ENCODE assay signal across 8 cellular contexts in the genomic region with DNA sequence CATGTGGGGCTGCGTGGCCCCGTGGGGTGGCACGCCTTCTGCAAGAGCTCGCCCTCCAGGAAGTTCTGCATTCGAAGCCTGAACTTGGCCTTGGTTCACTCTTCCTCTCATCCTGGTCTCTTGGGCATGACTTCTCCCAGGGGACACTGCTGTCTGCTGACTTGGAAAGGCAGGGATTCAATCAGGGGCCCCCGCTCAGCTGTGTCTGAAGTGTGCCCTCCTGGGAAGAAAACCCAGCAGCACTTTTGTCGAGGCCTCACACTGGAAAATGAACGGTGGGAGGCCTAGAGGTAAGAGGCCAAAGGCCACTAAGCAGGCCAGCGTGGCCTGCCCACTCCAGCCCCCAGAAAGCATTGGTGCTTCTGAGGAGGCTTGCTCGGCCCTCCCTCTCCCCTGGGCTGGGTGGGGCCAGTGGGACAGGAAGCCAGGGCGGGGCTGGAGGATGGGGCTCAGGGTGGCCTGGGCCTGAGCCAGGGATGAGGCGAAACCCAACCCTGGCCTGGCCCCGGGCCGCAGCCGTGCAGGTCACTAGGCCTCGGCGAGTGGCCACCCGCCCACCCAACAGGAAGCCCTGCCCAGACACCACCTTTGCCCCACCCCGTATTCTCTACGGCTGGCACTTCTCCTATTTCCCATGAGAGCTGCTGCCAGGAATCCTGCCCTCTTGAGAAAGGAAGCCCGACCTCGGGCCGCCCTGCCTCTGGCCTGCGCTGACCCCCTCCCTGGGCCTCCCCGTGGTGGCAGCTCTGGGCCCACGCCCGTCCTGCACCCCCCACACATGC.
DNase-seq lines count a peak whose midpoint lies in the region; ATAC-seq, FAIRE-seq and TF ChIP-seq lines count a peak whose summit lies in the region.

No MANE protein-coding gene starts in this region.

- no peaks in the 10 kb centered on the region for H3K9me3 Mint-ChIP-seq in activated naive CD8-positive, alpha-beta T cell treated with anti-CD3 and anti-CD28 coated beads for 36 hours

- H3K27me3 ChIP-seq in PC-3 (ENCODE audit: low read length) = no peaks in the 10 kb centered on the region
- no peaks in the 10 kb centered on the region for H3K27me3 ChIP-seq in small intestine (ENCODE audit: control insufficient read depth in 2 of 2, insufficient read depth in 2 of 2, low read length in 2 of 2)

- H3K4me3 Mint-ChIP-seq in activated naive CD8-positive, alpha-beta T cell treated with anti-CD3 and anti-CD28 coated beads for 36 hours = no peak overlapping the region

- H3K27me3 Mint-ChIP-seq in activated naive CD8-positive, alpha-beta T cell treated with anti-CD3 and anti-CD28 coated beads for 36 hours = no peaks in the 10 kb centered on the region

- peak; percentile 84 for ATAC-seq in HG02759 (IDR thresholded peaks at IDR 0.05; ENCODE audit: unreplicated experiment)
- peak; percentile 62 for ATAC-seq in PC-3

- peak overlapping the region; percentile 55 for H3K9ac ChIP-seq in PC-3 (ENCODE audit: low read length)

- peak overlapping the region; percentile 2; the same call in 1 of the 2 replicates for H3K4me3 ChIP-seq in PC-3 (ENCODE audit: low read length)
- no peak overlapping the region for H3K4me3 ChIP-seq in small intestine (ENCODE audit: low read depth in 1 of 2, low read length in 2 of 2)

- peaks cover 44% of the 10 kb centered on the region for H3K4me1 Mint-ChIP-seq in activated naive CD8-positive, alpha-beta T cell treated with anti-CD3 and anti-CD28 coated beads for 36 hours

- no peak for FAIRE-seq in small intestine (lab: Jason Lieb, UNC)

- POLR2A ChIA-PET in PC-3 (lab: Charles Lee; ENCODE audit: unreplicated experiment) = interaction anchor here (0.6 to 1.6 kb wide), 5 partner anchors 13 to 344 kb away, joined by 3 to 20 read pairs (median 6); no protein-coding TSS in a partner anchor

- peak overlapping the region; percentile 45 for H3K27ac Mint-ChIP-seq in activated naive CD8-positive, alpha-beta T cell treated with anti-CD3 and anti-CD28 coated beads for 36 hours

- H2AFZ ChIP-seq in PC-3 (ENCODE audit: low read length) = peak overlapping the region; percentile 10

- 26 to 43% (median 37%) methylated on average over 20 to 27 of the region's 27 CpGs for WGBS in small intestine, 3 donors

- H3K36me3 ChIP-seq in PC-3 (ENCODE audit: low read depth, low read length) (peaks cover 6% of the 10 kb centered on the region; the same call in 1 of the 2 replicates), small intestine (ENCODE audit: control insufficient read depth in 2 of 2, insufficient read depth in 2 of 2, low read length in 2 of 2) (no peaks in the 10 kb centered on the region)

- peak; percentile 83 for DNase-seq in GM13976 (ENCODE audit: low spot score)
- DNase-seq in PC-3 = peak; percentile 100
- peak; percentile 48 for DNase-seq in activated naive CD8-positive, alpha-beta T cell treated with anti-CD3 and anti-CD28 coated beads for 36 hours
- peak; percentile 91 for DNase-seq in hepatic stellate cell (ENCODE audit: low spot score)
- DNase-seq in small intestine = peak; percentile 26
- DNase-seq in dedifferentiated amniotic fluid mesenchymal stem cell (ENCODE audit: extremely low spot score) = no peak
- no peak for DNase-seq in G401 (ENCODE audit: low spot score)

- H3K27ac ChIP-seq in PC-3 (ENCODE audit: low read length) = peak overlapping the region; percentile 77
- H3K27ac ChIP-seq in small intestine (ENCODE audit: low read depth in 1 of 2, low read length in 1 of 2) = peak overlapping the region; percentile 47 to 90

- CTCF ChIA-PET in PC-3 (lab: Charles Lee) = interaction anchor here (0.6 to 2.3 kb wide), 9 partner anchors 13 to 703 kb away, joined by 3 to 22 read pairs (median 6); no protein-coding TSS in a partner anchor

- TF ChIP-seq CTCF in GM13976 (IDR thresholded peaks at IDR 0.05; ENCODE audit: borderline replicate concordance, control extremely low read depth, extremely low read depth, insufficient read depth, missing control alignments) (no peak), PC-3 (conservative IDR thresholded peaks at IDR 0.05; ENCODE audit: low read depth, low read length) (no peak)

- H3K4me1 ChIP-seq in PC-3 (ENCODE audit: insufficient read depth, low read length) (peaks cover 67% of the 10 kb centered on the region), small intestine (ENCODE audit: control insufficient read depth in 2 of 2, insufficient read depth in 1 of 2, low read depth in 1 of 2, low read length in 1 of 2) (peaks cover 4 to 14% of the 10 kb centered on the region in 2 donors)

- no peaks in the 10 kb centered on the region for H3K9me2 ChIP-seq in PC-3 (replicated peaks; ENCODE audit: low read length)

- BruUV-seq in PC-3 (replicated peaks; lab: Mats Ljungman, UMichigan) = TSS peak; percentile 78

- no peaks in the 10 kb centered on the region for H3K36me3 Mint-ChIP-seq in activated naive CD8-positive, alpha-beta T cell treated with anti-CD3 and anti-CD28 coated beads for 36 hours

- intact Hi-C loops in PC-3 (cut with micrococcal nuclease) = loop anchor here (1.0 to 5.0 kb wide), 8 partner anchors 9 to 1118 kb away; partner anchors contain the start of gene RPS24

- peak overlapping the region; percentile 48 for H3K4me2 ChIP-seq in PC-3 (ENCODE audit: low read length)

- H3K9me3 ChIP-seq in PC-3 (ENCODE audit: low read length) (no peaks in the 10 kb centered on the region), small intestine (ENCODE audit: control insufficient read depth, low read depth) (no peaks in the 10 kb centered on the region)

- H3F3A ChIP-seq in PC-3 (ENCODE audit: low read length, unreplicated experiment) = peaks cover 5% of the 10 kb centered on the region

- in situ Hi-C loops in GM13976 (cut with MboI; ENCODE audit: low sequenced_read_pairs, unreplicated experiment) = no loop called here
- in situ Hi-C loops in G401 (cut with HindIII; ENCODE audit: low sequenced_read_pairs) = no loop called here

- H4K20me1 ChIP-seq in PC-3 (ENCODE audit: low read length) = no peaks in the 10 kb centered on the region

- peaks cover 48% of the 10 kb centered on the region for H3K79me2 ChIP-seq in PC-3 (ENCODE audit: low read length)

Comparison
In these comparisons a context has a peak if more than half of its experiments do, and no peak if none do; other contexts are left out.
1. DNase-seq: peak in GM13976 (single experiment), PC-3 (single experiment), activated naive CD8-positive, alpha-beta T cell treated with anti-CD3 and anti-CD28 coated beads for 36 hours (single experiment), hepatic stellate cell (single experiment) and small intestine (single experiment); none in dedifferentiated amniotic fluid mesenchymal stem cell (single experiment) and G401 (single experiment).